ENCODE assay signal across 8 cellular contexts in the genomic region with DNA sequence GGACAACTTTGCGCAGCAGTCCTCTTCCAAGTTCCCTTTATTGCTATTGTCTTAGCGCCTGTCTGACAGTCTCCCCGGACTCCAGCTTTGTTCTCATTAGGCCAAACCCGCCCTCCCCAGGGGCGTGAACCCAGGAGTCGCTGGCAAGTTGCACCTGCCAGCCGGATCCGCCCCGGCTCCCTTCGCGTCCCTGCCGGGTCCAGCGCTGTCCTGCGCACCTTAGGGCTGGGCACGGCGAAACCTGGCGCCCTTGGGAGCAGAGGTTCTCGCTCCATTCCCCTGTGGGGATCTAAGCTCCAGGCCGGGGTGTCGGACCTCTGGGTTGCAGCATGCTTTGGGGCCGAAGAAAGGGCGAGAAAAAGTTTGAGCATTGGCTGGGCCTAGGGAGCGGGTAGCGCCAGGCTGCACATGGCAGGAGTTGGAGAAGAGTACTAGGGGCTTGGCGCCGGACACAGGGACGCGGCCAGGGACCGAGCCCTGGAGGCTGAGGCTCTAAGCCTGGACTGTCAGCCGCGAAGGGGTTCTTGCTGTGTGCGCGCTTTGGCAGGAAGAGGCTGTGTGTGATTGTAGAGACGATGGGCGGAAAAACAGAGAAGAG.
DNase-seq lines count a peak whose midpoint lies in the region; ATAC-seq and TF ChIP-seq lines count a peak whose summit lies in the region.

No MANE protein-coding gene starts in this region.

- H3K9me3 Mint-ChIP-seq in stimulated activated naive CD8-positive, alpha-beta T cell treated with anti-CD3 and anti-CD28 coated beads, Interleukin-15, amount 100 ng/mL, for 72 hours, result peaks cover 0 to 13% of the 10 kb centered on the region in 2 donors

- H3K4me1 ChIP-seq in mesodermal cell (ENCODE audit: control insufficient read depth, insufficient read depth, low read length, poor library complexity, severe bottlenecking) (peaks cover 6% of the 10 kb centered on the region), vagina (peaks cover 18% of the 10 kb centered on the region)

- no peaks in the 10 kb centered on the region for H3K27me3 ChIP-seq in vagina

- H3K36me3 ChIP-seq in mesodermal cell (ENCODE audit: control insufficient read depth, insufficient read depth, low read length), result no peaks in the 10 kb centered on the region
- H3K36me3 ChIP-seq in vagina, result no peaks in the 10 kb centered on the region

- H3K27ac Mint-ChIP-seq in stimulated activated naive CD8-positive, alpha-beta T cell treated with anti-CD3 and anti-CD28 coated beads, Interleukin-15, amount 100 ng/mL, for 72 hours, result no peak overlapping the region

- peaks cover 44% of the 10 kb centered on the region for H3K27me3 Mint-ChIP-seq in stimulated activated naive CD8-positive, alpha-beta T cell treated with anti-CD3 and anti-CD28 coated beads, Interleukin-15, amount 100 ng/mL, for 72 hours

- peak; percentile 50 for DNase-seq in Right ventricle myocardium inferior (ENCODE audit: missing footprints)
- no peak for DNase-seq in cardiac septum (ENCODE audit: low spot score)
- DNase-seq in ecto neural progenitor cell (ENCODE audit: low spot score), result peak; percentile 62
- no peak for DNase-seq in vagina (ENCODE audit: extremely low spot score in 2 of 2)
- no peak for DNase-seq in NCI-H2227 treated with DMSO at 0.1 percent for 48 hours (lab: John Stamatoyannopoulos, UW)
- no peak for DNase-seq in H4 (ENCODE audit: low spot score)
- no peak for DNase-seq in stimulated activated naive CD8-positive, alpha-beta T cell treated with anti-CD3 and anti-CD28 coated beads, Interleukin-15, amount 100 ng/mL, for 72 hours

- H3K4me1 Mint-ChIP-seq in stimulated activated naive CD8-positive, alpha-beta T cell treated with anti-CD3 and anti-CD28 coated beads, Interleukin-15, amount 100 ng/mL, for 72 hours, result peaks cover 6% of the 10 kb centered on the region

- H3K9me3 ChIP-seq in mesodermal cell (ENCODE audit: control insufficient read depth, low read length), result no peaks in the 10 kb centered on the region
- no peaks in the 10 kb centered on the region for H3K9me3 ChIP-seq in vagina

- 2% methylated on average over 27 to 31 of the region's 35 CpGs for WGBS in mesodermal cell (ENCODE audit: insufficient coverage in 2 of 2), 2 experiments

- TF ChIP-seq POLR2A in vagina (IDR thresholded peaks at IDR 0.05), result no peak

- H3K4me3 Mint-ChIP-seq in stimulated activated naive CD8-positive, alpha-beta T cell treated with anti-CD3 and anti-CD28 coated beads, Interleukin-15, amount 100 ng/mL, for 72 hours, result peak overlapping the region in 1 of 2 donors; percentile 35

- H3K27ac ChIP-seq in mesodermal cell (ENCODE audit: low read depth, low read length, severe bottlenecking) (no peak overlapping the region), vagina (no peak overlapping the region)

- H3K4me3 ChIP-seq in mesodermal cell (ENCODE audit: extremely low read depth, insufficient read depth, low read length, poor library complexity, severe bottlenecking) (peak overlapping the region; percentile 36), vagina (peak overlapping the region; percentile 53)

- ATAC-seq in Right ventricle myocardium inferior, result peak; percentile 45
- no peak for ATAC-seq in stimulated activated naive CD8-positive, alpha-beta T cell treated with anti-CD3 and anti-CD28 coated beads, Interleukin-15, amount 100 ng/mL, for 72 hours

- TF ChIP-seq CTCF in vagina (IDR thresholded peaks at IDR 0.05), result no peak

- intact Hi-C loops in Right ventricle myocardium inferior (cut with DNase I) (no loop called here), cardiac septum (cut with DNase I) (no loop called here), vagina (cut with DNase I) (no loop called here)

Comparison
In these comparisons a context has a peak if more than half of its experiments do, and no peak if none do; other contexts are left out.
1. DNase-seq: peak in Right ventricle myocardium inferior (single experiment) and ecto neural progenitor cell (single experiment); none in cardiac septum (single experiment), vagina (0 of 2), NCI-H2227 treated with DMSO at 0.1 percent for 48 hours (single experiment), H4 (single experiment) and stimulated activated naive CD8-positive, alpha-beta T cell treated with anti-CD3 and anti-CD28 coated beads, Interleukin-15, amount 100 ng/mL, for 72 hours (0 of 2).